ENCODE assay signal across 19 cellular contexts in genomic region chr5:169735913-169736312, GRCh38.
"Had no signal": no experiment of that assay in that cellular context is flagged by ENCODE, and none has a peak within 500 bp of the region (broad histone marks: within the 10 kb centered on the region; RNA-seq: fewer than 3 reads in every experiment).

No MANE protein-coding gene starts in this region.

- H3K4me1 Mint-ChIP-seq: nephron had no signal

- H3K27ac ChIP-seq: epithelial cell of prostate, foreskin keratinocyte, right atrium auricular region, sigmoid colon, skin epidermis had no signal

- ATAC-seq: effector memory CD8-positive, alpha-beta T cell; foreskin keratinocyte; left colon; left ventricle myocardium superior had no signal

- H3K27me3 ChIP-seq: foreskin keratinocyte, right atrium auricular region, sigmoid colon had no signal

- H3K4me3 Mint-ChIP-seq: effector memory CD8-positive, alpha-beta T cell; naive B cell; nephron had no signal

- H3K27ac Mint-ChIP-seq: nephron had no signal

- H3K9me3 ChIP-seq: right atrium auricular region, sigmoid colon had no signal

- H3K4me3 ChIP-seq: lung, right atrium auricular region, sigmoid colon, skin epidermis had no signal

- H3K4me1 ChIP-seq: foreskin keratinocyte, right atrium auricular region, sigmoid colon had no signal

- H3K9me3 Mint-ChIP-seq: effector memory CD8-positive, alpha-beta T cell; nephron had no signal

- DNase-seq: effector memory CD8-positive, alpha-beta T cell; foreskin keratinocyte; head of caudate nucleus; hippocampal formation; left colon; left ventricle myocardium superior; mesendoderm; naive B cell; posterior cingulate gyrus; sigmoid colon; stimulated activated CD4-positive, alpha-beta T cell treated with anti-CD3 and anti-CD28 coated beads, Interleukin-2, amount 100 ng/mL, for 24 hours; stimulated activated CD4-positive, alpha-beta T cell treated with anti-CD3 and anti-CD28 coated beads, Interleukin-4, amount 100 ng/mL, for 4 hours; stimulated activated naive CD4-positive, alpha-beta T cell treated with Interleukin-2 at 50 U/mL for 16 hours; trophoblast cell had no signal

- H3K36me3 ChIP-seq: right atrium auricular region, sigmoid colon had no signal

- H3K27me3 Mint-ChIP-seq: effector memory CD8-positive, alpha-beta T cell; naive B cell had no signal
